In genomic region chr18:79366177-79367094, GRCh38 we compare ENCODE assay signal across 15 cellular contexts. TPM values are rescaled to one million over a fixed set of nuclear protein-coding genes. Genes with fewer than 3 reads are reported as not detected.
DNase-seq lines count a peak whose midpoint lies in the region; ATAC-seq and TF ChIP-seq lines count a peak whose summit lies in the region.
"Had no signal": no experiment of that assay in that cellular context is flagged by ENCODE, and none has a peak within 500 bp of the region (broad histone marks: within the 10 kb centered on the region; RNA-seq: fewer than 3 reads in every experiment).

No MANE protein-coding gene starts in this region.

- H3K79me2 ChIP-seq in SK-N-SH (ENCODE audit: insufficient read depth) (no peaks in the 10 kb centered on the region), MM.1S (ENCODE audit: low read length) (no peaks in the 10 kb centered on the region)

- 79% methylated on average over 29 of the region's 29 CpGs for WGBS in SK-N-SH (ENCODE audit: low lambda C conversion rate)

- H3K9ac ChIP-seq in SK-N-SH (no peak overlapping the region), MM.1S (ENCODE audit: low read length) (no peak overlapping the region)

- H3K9me3 ChIP-seq in SK-N-SH (no peaks in the 10 kb centered on the region), MM.1S (replicated peaks; ENCODE audit: insufficient read depth, low read length) (no peaks in the 10 kb centered on the region)
- H3K9me3 ChIP-seq: right atrium auricular region had no signal

- no peak for TF ChIP-seq CTCF in SK-N-SH (IDR thresholded peaks at IDR 0.05)
- no peak for TF ChIP-seq CTCF in fibroblast of mammary gland (conservative IDR thresholded peaks at IDR 0.05; ENCODE audit: control insufficient read depth, insufficient read depth, low read depth, low read length)
- TF ChIP-seq CTCF in MM.1S (IDR thresholded peaks at IDR 0.05; ENCODE audit: low read length), result no peak

- POLR2A ChIA-PET in SK-N-SH (lab: Yijun Ruan, JAX), result no interaction called here

- H2AFZ ChIP-seq in SK-N-SH (ENCODE audit: low read depth), result no peak overlapping the region
- no peak overlapping the region for H2AFZ ChIP-seq in MM.1S (ENCODE audit: low read length)

- intact Hi-C loops in sciatic nerve (cut with DNase I), result no loop called here

- H3K9me2 ChIP-seq in SK-N-SH, result no peaks in the 10 kb centered on the region
- H3K9me2 ChIP-seq in MM.1S (replicated peaks; ENCODE audit: insufficient read depth, low read length), result no peaks in the 10 kb centered on the region

- H3K4me1 ChIP-seq in SK-N-SH (ENCODE audit: control insufficient read depth in 1 of 2, insufficient read depth in 2 of 2, low read depth in 1 of 2, low read length in 1 of 2) (peaks cover 0 to 23% of the 10 kb centered on the region in 2 experiments; a peak in 1 of 4 replicates), MM.1S (ENCODE audit: low read length) (no peaks in the 10 kb centered on the region)
- H3K4me1 ChIP-seq: right atrium auricular region had no signal

- peak overlapping the region in 1 of 2 experiments; percentile 11; a peak in 1 of 4 replicates for H3K27ac ChIP-seq in SK-N-SH (ENCODE audit: low read depth in 2 of 2, low read length in 1 of 2)
- no peak overlapping the region for H3K27ac ChIP-seq in MM.1S (ENCODE audit: low read length)
- H3K27ac ChIP-seq: right atrium auricular region had no signal

- DNase-seq in EH (ENCODE audit: low read depth), result peak; percentile 70
- peak; percentile 49 for DNase-seq in SK-N-SH
- peak; percentile 94 for DNase-seq in fibroblast of mammary gland (ENCODE audit: low read depth)
- peak; percentile 75 for DNase-seq in sciatic nerve (ENCODE audit: low spot score)
- no peak for DNase-seq in activated naive CD4-positive, alpha-beta T cell treated with Interleukin-2 at 50 U/mL for 16 hours
- DNase-seq in MM.1S, result no peak
- DNase-seq: activated naive CD8-positive, alpha-beta T cell treated with anti-CD3 and anti-CD28 coated beads, Interleukin-2, amount 10 ng/mL, durations not matched to agents 7 days and 5 days; dermis blood vessel endothelial cell; NCI-H146; NCI-H526 had no signal

- no peak for TF ChIP-seq EP300 in SK-N-SH (IDR thresholded peaks at IDR 0.05; ENCODE audit: borderline replicate concordance in 1 of 2, low read depth in 1 of 2, low read length in 1 of 2)

- H3K36me3 ChIP-seq in SK-N-SH (replicated peaks in 1 of 2; ENCODE audit: control insufficient read depth in 1 of 2, insufficient read depth in 2 of 2, low read length in 1 of 2), result peaks cover 4 to 8% of the 10 kb centered on the region in 2 experiments
- no peaks in the 10 kb centered on the region for H3K36me3 ChIP-seq in MM.1S (replicated peaks; ENCODE audit: insufficient read depth, low read length)

- ATAC-seq in sciatic nerve (peak; percentile 92), HG03342 (IDR thresholded peaks at IDR 0.05; ENCODE audit: unreplicated experiment) (no peak), HG02763 (IDR thresholded peaks at IDR 0.05; ENCODE audit: unreplicated experiment) (no peak)
- ATAC-seq: K562, Panc1 had no signal

- H3K27me3 ChIP-seq in SK-N-SH (ENCODE audit: insufficient read depth), result no peaks in the 10 kb centered on the region
- no peaks in the 10 kb centered on the region for H3K27me3 ChIP-seq in MM.1S (replicated peaks; ENCODE audit: insufficient read depth, low read length)
- H3K27me3 ChIP-seq: right atrium auricular region had no signal

- H4K20me1 ChIP-seq in SK-N-SH (ENCODE audit: insufficient read depth) (no peaks in the 10 kb centered on the region), MM.1S (ENCODE audit: insufficient read depth, low read length) (no peaks in the 10 kb centered on the region)

- no peaks in the 10 kb centered on the region for H3F3A ChIP-seq in SK-N-SH (replicated peaks; ENCODE audit: insufficient read depth)
- H3F3A ChIP-seq in MM.1S (ENCODE audit: insufficient read depth, low read length), result no peaks in the 10 kb centered on the region

- CTCF ChIA-PET in SK-N-SH (lab: Yijun Ruan, JAX), result interaction anchor here (1.0 to 1.4 kb wide), 2 partner anchors 9 to 15 kb away, joined by 4 to 12 read pairs; no protein-coding TSS in a partner anchor

- H3K4me3 ChIP-seq in SK-N-SH (ENCODE audit: low read depth in 2 of 2, low read length in 1 of 2), result no peak overlapping the region
- no peak overlapping the region for H3K4me3 ChIP-seq in fibroblast of mammary gland (ENCODE audit: control insufficient read depth, low read depth, low read length)
- no peak overlapping the region for H3K4me3 ChIP-seq in MM.1S (ENCODE audit: low read length)
- H3K4me3 ChIP-seq: K562, right atrium auricular region had no signal

- H3K4me2 ChIP-seq in SK-N-SH, result no peak overlapping the region
- H3K4me2 ChIP-seq in MM.1S (ENCODE audit: low read depth, low read length), result no peak overlapping the region

- TF ChIP-seq RAD21 in SK-N-SH (IDR thresholded peaks at IDR 0.05; ENCODE audit: low read length), result no peak

TF ChIP-seq in SK-N-SH, 30 proteins besides CTCF, POLR2A, EP300 and RAD21:
- TF ChIP-seq CHD2 (IDR thresholded peaks at IDR 0.05; ENCODE audit: low read length, partially characterized antibody), result no peak
- TF ChIP-seq MXI1 (IDR thresholded peaks at IDR 0.05; ENCODE audit: low read depth, low read length), result peak; percentile 43
TF ChIP-seq in SK-N-SH: peak in this region for 1.

RNA-seq across cellular contexts. Expression of gene NFATC1, which starts 29.3 kb away (rescaled TPM):
- 0.02 TPM in 1 of 2 replicates, not detected in the other for polyA plus RNA-seq in SK-N-SH (2012; rRNA removed)
- polyA plus RNA-seq in SK-N-SH (2012; cell fraction: cytosol; rRNA removed), result not detected in 2 replicates
- not detected in 2 replicates for polyA plus RNA-seq in SK-N-SH (2012; cell fraction: nucleus; rRNA removed)
- total RNA-seq in sciatic nerve, result 80.3 TPM

Comparison
In these comparisons a context has a peak if more than half of its experiments do, and no peak if none do; other contexts are left out.
1. DNase-seq: peak in EH (single experiment), SK-N-SH (single experiment), fibroblast of mammary gland (single experiment) and sciatic nerve (single experiment); none in activated naive CD4-positive, alpha-beta T cell treated with Interleukin-2 at 50 U/mL for 16 hours (single experiment) and MM.1S (single experiment).